In the genomic region with DNA sequence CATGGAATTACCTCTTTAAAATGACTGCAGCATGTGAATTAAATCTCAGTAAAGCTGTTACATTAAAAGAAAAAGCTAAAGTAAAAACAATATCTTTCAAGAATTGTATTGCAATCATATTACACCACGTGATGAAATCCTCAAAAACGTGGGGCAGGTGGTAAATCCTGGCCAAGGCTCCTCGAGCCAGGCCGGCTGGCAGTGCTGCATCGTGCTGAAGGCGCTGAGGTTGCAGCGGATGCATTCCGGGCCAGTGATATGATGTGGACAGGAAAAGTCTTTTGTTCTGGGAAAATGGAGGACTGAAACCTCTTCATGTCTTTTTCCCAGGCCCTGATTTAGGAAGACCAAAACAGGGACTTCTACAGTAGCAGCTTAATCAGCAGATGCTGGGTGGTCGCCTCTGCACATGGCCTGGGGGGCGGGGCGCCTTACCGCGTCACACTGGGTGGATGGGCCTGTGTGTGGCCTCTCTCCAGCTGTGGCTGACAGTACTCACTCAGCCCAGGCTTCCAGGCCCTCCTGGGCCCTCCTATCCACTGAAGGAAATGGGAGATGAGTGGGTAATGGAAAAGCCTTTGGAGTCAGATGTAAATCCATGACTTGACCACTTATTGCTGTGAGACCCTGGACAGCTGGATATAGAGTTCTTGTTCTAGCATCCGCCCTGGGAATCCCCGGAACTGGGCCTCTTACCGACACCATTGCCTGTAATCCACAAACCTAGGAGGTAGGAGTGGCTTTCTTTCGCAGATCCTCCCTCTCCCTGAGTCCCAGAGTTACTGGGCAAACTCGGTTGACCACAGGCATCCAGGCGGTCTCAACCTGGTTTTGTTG, we compare ENCODE assay signal across 1 cellular context.
TF ChIP-seq lines count a peak whose summit lies in the region.

No MANE protein-coding gene starts in this region.

TF ChIP-seq in HepG2, 621 proteins besides CTCF, POLR2A, EP300 and RAD21 (continued from another document):
- TF ChIP-seq, protein P1, sequence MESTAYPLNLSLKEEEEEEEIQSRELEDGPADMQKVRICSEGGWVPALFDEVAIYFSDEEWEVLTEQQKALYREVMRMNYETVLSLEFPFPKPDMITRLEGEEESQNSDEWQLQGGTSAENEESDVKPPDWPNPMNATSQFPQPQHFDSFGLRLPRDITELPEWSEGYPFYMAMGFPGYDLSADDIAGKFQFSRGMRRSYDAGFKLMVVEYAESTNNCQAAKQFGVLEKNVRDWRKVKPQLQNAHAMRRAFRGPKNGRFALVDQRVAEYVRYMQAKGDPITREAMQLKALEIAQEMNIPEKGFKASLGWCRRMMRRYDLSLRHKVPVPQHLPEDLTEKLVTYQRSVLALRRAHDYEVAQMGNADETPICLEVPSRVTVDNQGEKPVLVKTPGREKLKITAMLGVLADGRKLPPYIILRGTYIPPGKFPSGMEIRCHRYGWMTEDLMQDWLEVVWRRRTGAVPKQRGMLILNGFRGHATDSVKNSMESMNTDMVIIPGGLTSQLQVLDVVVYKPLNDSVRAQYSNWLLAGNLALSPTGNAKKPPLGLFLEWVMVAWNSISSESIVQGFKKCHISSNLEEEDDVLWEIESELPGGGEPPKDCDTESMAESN (CRISPR knock-in tag; conservative IDR thresholded peaks at IDR 0.05), result 0 out of 2 replicates have a peak, but pooled peaks have one; percentile 25
- TF ChIP-seq, protein P2, sequence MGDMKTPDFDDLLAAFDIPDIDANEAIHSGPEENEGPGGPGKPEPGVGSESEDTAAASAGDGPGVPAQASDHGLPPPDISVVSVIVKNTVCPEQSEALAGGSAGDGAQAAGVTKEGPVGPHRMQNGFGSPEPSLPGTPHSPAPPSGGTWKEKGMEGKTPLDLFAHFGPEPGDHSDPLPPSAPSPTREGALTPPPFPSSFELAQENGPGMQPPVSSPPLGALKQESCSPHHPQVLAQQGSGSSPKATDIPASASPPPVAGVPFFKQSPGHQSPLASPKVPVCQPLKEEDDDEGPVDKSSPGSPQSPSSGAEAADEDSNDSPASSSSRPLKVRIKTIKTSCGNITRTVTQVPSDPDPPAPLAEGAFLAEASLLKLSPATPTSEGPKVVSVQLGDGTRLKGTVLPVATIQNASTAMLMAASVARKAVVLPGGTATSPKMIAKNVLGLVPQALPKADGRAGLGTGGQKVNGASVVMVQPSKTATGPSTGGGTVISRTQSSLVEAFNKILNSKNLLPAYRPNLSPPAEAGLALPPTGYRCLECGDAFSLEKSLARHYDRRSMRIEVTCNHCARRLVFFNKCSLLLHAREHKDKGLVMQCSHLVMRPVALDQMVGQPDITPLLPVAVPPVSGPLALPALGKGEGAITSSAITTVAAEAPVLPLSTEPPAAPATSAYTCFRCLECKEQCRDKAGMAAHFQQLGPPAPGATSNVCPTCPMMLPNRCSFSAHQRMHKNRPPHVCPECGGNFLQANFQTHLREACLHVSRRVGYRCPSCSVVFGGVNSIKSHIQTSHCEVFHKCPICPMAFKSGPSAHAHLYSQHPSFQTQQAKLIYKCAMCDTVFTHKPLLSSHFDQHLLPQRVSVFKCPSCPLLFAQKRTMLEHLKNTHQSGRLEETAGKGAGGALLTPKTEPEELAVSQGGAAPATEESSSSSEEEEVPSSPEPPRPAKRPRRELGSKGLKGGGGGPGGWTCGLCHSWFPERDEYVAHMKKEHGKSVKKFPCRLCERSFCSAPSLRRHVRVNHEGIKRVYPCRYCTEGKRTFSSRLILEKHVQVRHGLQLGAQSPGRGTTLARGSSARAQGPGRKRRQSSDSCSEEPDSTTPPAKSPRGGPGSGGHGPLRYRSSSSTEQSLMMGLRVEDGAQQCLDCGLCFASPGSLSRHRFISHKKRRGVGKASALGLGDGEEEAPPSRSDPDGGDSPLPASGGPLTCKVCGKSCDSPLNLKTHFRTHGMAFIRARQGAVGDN (CRISPR knock-in tag; IDR thresholded peaks at IDR 0.05), result peak; percentile 42; the same call in 1 of the 2 replicates
- TF ChIP-seq, protein P3, sequence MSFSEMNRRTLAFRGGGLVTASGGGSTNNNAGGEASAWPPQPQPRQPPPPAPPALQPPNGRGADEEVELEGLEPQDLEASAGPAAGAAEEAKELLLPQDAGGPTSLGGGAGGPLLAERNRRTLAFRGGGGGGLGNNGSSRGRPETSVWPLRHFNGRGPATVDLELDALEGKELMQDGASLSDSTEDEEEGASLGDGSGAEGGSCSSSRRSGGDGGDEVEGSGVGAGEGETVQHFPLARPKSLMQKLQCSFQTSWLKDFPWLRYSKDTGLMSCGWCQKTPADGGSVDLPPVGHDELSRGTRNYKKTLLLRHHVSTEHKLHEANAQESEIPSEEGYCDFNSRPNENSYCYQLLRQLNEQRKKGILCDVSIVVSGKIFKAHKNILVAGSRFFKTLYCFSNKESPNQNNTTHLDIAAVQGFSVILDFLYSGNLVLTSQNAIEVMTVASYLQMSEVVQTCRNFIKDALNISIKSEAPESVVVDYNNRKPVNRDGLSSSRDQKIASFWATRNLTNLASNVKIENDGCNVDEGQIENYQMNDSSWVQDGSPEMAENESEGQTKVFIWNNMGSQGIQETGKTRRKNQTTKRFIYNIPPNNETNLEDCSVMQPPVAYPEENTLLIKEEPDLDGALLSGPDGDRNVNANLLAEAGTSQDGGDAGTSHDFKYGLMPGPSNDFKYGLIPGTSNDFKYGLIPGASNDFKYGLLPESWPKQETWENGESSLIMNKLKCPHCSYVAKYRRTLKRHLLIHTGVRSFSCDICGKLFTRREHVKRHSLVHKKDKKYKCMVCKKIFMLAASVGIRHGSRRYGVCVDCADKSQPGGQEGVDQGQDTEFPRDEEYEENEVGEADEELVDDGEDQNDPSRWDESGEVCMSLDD (CRISPR knock-in tag; IDR thresholded peaks at IDR 0.05; ENCODE audit: borderline replicate concordance), result no peak
